Comparison of ENCODE assay signal across 6 cellular contexts in genomic region chr10:65149878-65150277, GRCh38.
"Had no signal": no experiment of that assay in that cellular context is flagged by ENCODE, and none has a peak within 500 bp of the region (broad histone marks: within the 10 kb centered on the region; RNA-seq: fewer than 3 reads in every experiment).

No MANE protein-coding gene starts in this region.

- DNase-seq: H9, HCEC 1CT, KBM-7 had no signal

- H3K4me3 ChIP-seq: GM23338 had no signal

- H3K27ac ChIP-seq: HL-60 had no signal

- H2AFZ ChIP-seq: GM23338 had no signal

- ATAC-seq: GM23338, HepG2 had no signal

- H3K4me2 ChIP-seq: GM23338 had no signal
